ENCODE assay signal across 8 cellular contexts in the genomic region with DNA sequence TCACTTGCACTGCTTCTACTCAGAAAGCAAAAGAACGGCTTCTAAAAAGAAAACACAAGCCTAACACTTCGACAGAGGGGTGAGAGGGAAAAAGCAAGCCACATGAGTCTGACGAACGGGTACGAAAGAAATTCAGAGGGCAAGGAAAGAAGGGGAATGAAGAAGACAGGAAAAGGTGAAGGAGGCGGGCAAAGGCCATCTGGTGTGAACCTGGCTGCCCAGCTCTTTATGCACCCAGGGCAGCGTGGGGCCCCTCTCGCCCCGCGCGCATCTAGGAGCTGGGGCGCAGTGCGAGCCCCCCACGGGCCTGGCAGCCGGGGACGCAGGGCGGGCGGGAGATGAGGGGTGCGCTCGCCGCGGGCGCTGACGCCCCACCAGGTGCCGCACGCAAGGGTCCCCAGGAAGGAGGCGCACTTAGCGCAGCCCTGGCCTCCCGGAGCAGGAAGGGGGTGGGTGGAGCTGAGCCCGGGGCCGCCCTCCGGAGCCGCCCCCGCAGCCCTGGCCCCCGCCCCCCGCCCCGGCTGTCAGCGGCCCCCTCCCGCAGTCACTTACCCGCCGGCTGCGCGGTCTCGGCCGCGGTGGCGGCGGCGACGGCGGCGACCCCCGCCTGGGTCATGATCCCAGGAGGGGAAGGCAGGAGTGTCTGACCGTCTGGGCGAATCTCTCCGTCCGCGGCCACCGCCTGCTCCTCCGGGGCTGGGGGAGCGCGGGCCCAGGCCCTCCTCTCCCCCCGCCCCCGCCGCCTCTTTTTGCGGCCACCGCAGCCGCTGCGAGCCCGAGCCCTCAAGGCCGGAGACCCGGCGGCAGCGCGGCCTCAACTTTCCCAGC.
DNase-seq lines count a peak whose midpoint lies in the region; ATAC-seq lines count a peak whose summit lies in the region.

A gene with protein sequence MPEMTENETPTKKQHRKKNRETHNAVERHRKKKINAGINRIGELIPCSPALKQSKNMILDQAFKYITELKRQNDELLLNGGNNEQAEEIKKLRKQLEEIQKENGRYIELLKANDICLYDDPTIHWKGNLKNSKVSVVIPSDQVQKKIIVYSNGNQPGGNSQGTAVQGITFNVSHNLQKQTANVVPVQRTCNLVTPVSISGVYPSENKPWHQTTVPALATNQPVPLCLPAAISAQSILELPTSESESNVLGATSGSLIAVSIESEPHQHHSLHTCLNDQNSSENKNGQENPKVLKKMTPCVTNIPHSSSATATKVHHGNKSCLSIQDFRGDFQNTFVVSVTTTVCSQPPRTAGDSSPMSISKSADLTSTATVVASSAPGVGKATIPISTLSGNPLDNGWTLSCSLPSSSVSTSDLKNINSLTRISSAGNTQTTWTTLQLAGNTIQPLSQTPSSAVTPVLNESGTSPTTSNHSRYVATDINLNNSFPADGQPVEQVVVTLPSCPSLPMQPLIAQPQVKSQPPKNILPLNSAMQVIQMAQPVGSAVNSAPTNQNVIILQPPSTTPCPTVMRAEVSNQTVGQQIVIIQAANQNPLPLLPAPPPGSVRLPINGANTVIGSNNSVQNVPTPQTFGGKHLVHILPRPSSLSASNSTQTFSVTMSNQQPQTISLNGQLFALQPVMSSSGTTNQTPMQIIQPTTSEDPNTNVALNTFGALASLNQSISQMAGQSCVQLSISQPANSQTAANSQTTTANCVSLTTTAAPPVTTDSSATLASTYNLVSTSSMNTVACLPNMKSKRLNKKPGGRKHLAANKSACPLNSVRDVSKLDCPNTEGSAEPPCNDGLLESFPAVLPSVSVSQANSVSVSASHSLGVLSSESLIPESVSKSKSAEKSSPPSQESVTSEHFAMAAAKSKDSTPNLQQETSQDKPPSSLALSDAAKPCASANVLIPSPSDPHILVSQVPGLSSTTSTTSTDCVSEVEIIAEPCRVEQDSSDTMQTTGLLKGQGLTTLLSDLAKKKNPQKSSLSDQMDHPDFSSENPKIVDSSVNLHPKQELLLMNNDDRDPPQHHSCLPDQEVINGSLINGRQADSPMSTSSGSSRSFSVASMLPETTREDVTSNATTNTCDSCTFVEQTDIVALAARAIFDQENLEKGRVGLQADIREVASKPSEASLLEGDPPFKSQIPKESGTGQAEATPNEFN (N-terminal part only) (minus strand): TSS at position 825 of the 828 bp plus-strand sequence. CDS start 21,764 bp downstream, outside the sequence.

- ATAC-seq in HG02870 (IDR thresholded peaks at IDR 0.05; ENCODE audit: unreplicated experiment), result peak; percentile 60

- H3K27ac ChIP-seq in caudate nucleus (ENCODE audit: low read depth, low read length), result peak within 1 kb of the TSS; percentile 98

- DNase-seq in NCI-H345 (lab: John Stamatoyannopoulos, UW) (peak; percentile 62), NCI-H345 treated with DMSO at 0.1 percent for 48 hours (lab: John Stamatoyannopoulos, UW; ENCODE audit: unreplicated experiment) (no peak), NCI-H1930 (lab: John Stamatoyannopoulos, UW) (peak; percentile 33 to 52), caudate nucleus (lab: John Stamatoyannopoulos, UW) (peak in 58 of 61 donors; percentile 6 to 80 (median 57)), kidney glomerular epithelial cell (lab: John Stamatoyannopoulos, UW) (peak; percentile 33)
- peak; percentile 57 to 72 (median 68) for DNase-seq in activated CD4-positive, CD25-positive, alpha-beta regulatory T cell (lab: John Stamatoyannopoulos, UW)
- DNase-seq in stimulated activated CD4-positive, alpha-beta T cell treated with anti-CD3 and anti-CD28 coated beads, Interleukin-1b, Interleukin-23, amount 100 ng/mL, for 24 hours (ENCODE audit: low read depth in 4 of 4, low spot score in 1 of 4), result peak; percentile 56 to 75 (median 68)
